In genomic region chr1:14522331-14523241, GRCh38 we compare ENCODE assay signal across 9 cellular contexts.
DNase-seq lines count a peak whose midpoint lies in the region; ATAC-seq and TF ChIP-seq lines count a peak whose summit lies in the region.
"Had no signal": no experiment of that assay in that cellular context is flagged by ENCODE, and none has a peak within 500 bp of the region (broad histone marks: within the 10 kb centered on the region; RNA-seq: fewer than 3 reads in every experiment).

No MANE protein-coding gene starts in this region.

- DNase-seq in GM13977 (ENCODE audit: low spot score) (peak; percentile 71), HT1080 (ENCODE audit: low read depth) (peak; percentile 65), fibroblast of gingiva (ENCODE audit: low read depth) (peak; percentile 91), NCI-H446 (lab: John Stamatoyannopoulos, UW) (no peak), NCI-H226 (no peak)
- DNase-seq in activated CD4-positive, alpha-beta T cell treated with anti-CD3 and anti-CD28 coated beads for 4 hours = no peak
- DNase-seq: T-helper 9 cell had no signal

- in situ Hi-C loops in GM13977 (cut with MboI; ENCODE audit: low pct_unique_long_range_greater_than_20kb, low sequenced_read_pairs, unreplicated experiment) = no loop called here

- ATAC-seq in GM19452 (IDR thresholded peaks at IDR 0.05; ENCODE audit: unreplicated experiment) = no peak

- TF ChIP-seq CTCF in GM13977 (IDR thresholded peaks at IDR 0.05; ENCODE audit: extremely low read depth, insufficient read depth, missing control alignments) = no peak

- H3K27me3 ChIP-seq in rectal smooth muscle tissue (ENCODE audit: control insufficient read depth, insufficient read depth, low read length) = no peaks in the 10 kb centered on the region

- H3K4me1 ChIP-seq in rectal smooth muscle tissue (ENCODE audit: control insufficient read depth, insufficient read depth, low read length) = no peaks in the 10 kb centered on the region

- no peak overlapping the region for H3K4me3 ChIP-seq in rectal smooth muscle tissue (ENCODE audit: low read length)

- H3K9ac ChIP-seq in rectal smooth muscle tissue (ENCODE audit: low read length) = no peak overlapping the region

- H3K36me3 ChIP-seq in rectal smooth muscle tissue (ENCODE audit: control insufficient read depth, insufficient read depth, low read length) = no peaks in the 10 kb centered on the region

- H3K27ac ChIP-seq in rectal smooth muscle tissue (ENCODE audit: low read depth, low read length) = peak overlapping the region; percentile 41

Comparison
In these comparisons a context has a peak if more than half of its experiments do, and no peak if none do; other contexts are left out.
1. DNase-seq: peak in GM13977 (single experiment), HT1080 (single experiment) and fibroblast of gingiva (single experiment); none in NCI-H446 (0 of 2), NCI-H226 (single experiment) and activated CD4-positive, alpha-beta T cell treated with anti-CD3 and anti-CD28 coated beads for 4 hours (0 of 2).